31 cellular contexts compared by ENCODE assay signal in the genomic region with DNA sequence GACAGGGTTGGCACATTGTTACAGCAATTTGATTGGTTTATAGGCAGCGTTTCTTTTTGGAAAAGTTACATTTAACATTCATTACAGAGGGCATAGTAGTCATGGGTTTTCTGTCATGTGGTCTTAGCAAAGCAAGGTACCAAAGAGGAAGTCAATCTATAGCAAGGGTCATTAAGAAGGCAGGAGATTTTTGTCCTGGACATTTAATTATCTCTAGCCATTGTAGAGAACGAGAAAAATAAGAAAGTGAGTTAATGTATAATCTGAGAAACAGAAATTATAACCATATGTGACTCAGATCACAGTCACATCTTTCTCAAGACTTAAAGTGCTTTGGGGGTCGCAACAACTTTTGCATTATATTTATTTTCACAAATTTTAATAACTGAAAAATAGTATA. TPM values are rescaled to one million over a fixed set of nuclear protein-coding genes. Genes with fewer than 3 reads are reported as not detected.
A peak's percentile ranks its signal among the peaks of the same experiment; 100 is the strongest.
DNase-seq lines count a peak whose midpoint lies in the region; ATAC-seq, FAIRE-seq and TF ChIP-seq lines count a peak whose summit lies in the region.
"Had no signal": no experiment of that assay in that cellular context is flagged by ENCODE, and none has a peak within 500 bp of the region (broad histone marks: within the 10 kb centered on the region; RNA-seq: fewer than 3 reads in every experiment).

No MANE protein-coding gene starts in this region.

- CTCF ChIA-PET in MCF 10A (lab: Yijun Ruan, JAX) = no interaction called here
- CTCF ChIA-PET in K562 (lab: Yijun Ruan, JAX; ENCODE audit: low intra/inter-chr PET ratio) = no interaction called here

- H3K79me2 ChIP-seq in K562 (ENCODE audit: control insufficient read depth, insufficient read depth, low read length) = peaks cover 14% of the 10 kb centered on the region

- ATAC-seq in K562 (no peak), HG03095 (IDR thresholded peaks at IDR 0.05; ENCODE audit: unreplicated experiment) (no peak)
- ATAC-seq: gastroesophageal sphincter; naive thymus-derived CD4-positive, alpha-beta T cell; stimulated activated effector memory CD8-positive, alpha-beta T cell treated with anti-CD3 and anti-CD28 coated beads, Interleukin-12 subunit alpha, Interleukin-12 subunit beta, amount 100 ng/mL, for 72 hours had no signal

- H3K4me1 Mint-ChIP-seq in MCF 10A (ENCODE audit: insufficient read depth, unreplicated experiment) = peaks cover 51% of the 10 kb centered on the region
- H3K4me1 Mint-ChIP-seq in mesothelial cell of epicardium = peaks cover 70% of the 10 kb centered on the region
- H3K4me1 Mint-ChIP-seq: activated CD4-positive, alpha-beta memory T cell treated with anti-CD3 and anti-CD28 coated beads, Interleukin-2, amount 10 ng/mL, durations not matched to agents 7 days and 5 days; CD4-positive, alpha-beta memory T cell; naive thymus-derived CD4-positive, alpha-beta T cell had no signal

- FAIRE-seq in K562 (lab: Jason Lieb, UNC) = no peak
- FAIRE-seq: H1 had no signal

- no peaks in the 10 kb centered on the region for H3K9me1 ChIP-seq in K562 (ENCODE audit: control insufficient read depth, insufficient read depth, low read length)

- H3K27ac ChIP-seq in breast epithelium = no peak overlapping the region
- no peak overlapping the region for H3K27ac ChIP-seq in K562 (ENCODE audit: extremely low read depth, low read depth, low read length)
- H3K27ac ChIP-seq: gastroesophageal sphincter, SJCRH30 had no signal

- no peak overlapping the region for H3K4me2 ChIP-seq in K562 (ENCODE audit: insufficient read depth, low read length)

- TF ChIP-seq POLR2A in breast epithelium (IDR thresholded peaks at IDR 0.05) (no peak), K562 (conservative IDR thresholded peaks at IDR 0.05) (no peak)

- POLR2A ChIA-PET in MCF 10A (lab: Yijun Ruan, JAX) = no interaction called here
- POLR2A ChIA-PET in K562 (lab: Yijun Ruan, JAX) = no interaction called here

- H3K27me3 ChIP-seq in breast epithelium (no peaks in the 10 kb centered on the region), K562 (ENCODE audit: control insufficient read depth in 2 of 2, insufficient read depth in 2 of 2, low read length in 2 of 2) (no peaks in the 10 kb centered on the region)
- H3K27me3 ChIP-seq: gastroesophageal sphincter, Peyer's patch, SJCRH30 had no signal

- TF ChIP-seq EP300 in K562 (IDR thresholded peaks at IDR 0.05; ENCODE audit: low read length) = no peak

- 63% methylated on average over 3 of the region's 3 CpGs for WGBS in K562 (ENCODE audit: insufficient coverage, low coverage, missing lambda C conversion rate)

- intact Hi-C loops in MCF 10A (cut with micrococcal nuclease) (no loop called here), breast epithelium (cut with DNase I; ENCODE audit: low total_unique reads) (no loop called here), K562 (cut with micrococcal nuclease) (no loop called here)

- H3K27me3 Mint-ChIP-seq in MCF 10A (ENCODE audit: insufficient read depth, unreplicated experiment) = no peaks in the 10 kb centered on the region
- H3K27me3 Mint-ChIP-seq in mesothelial cell of epicardium (ENCODE audit: low read depth) = no peaks in the 10 kb centered on the region

- no peak for TF ChIP-seq CTCF in MCF 10A (IDR thresholded peaks at IDR 0.05; ENCODE audit: unreplicated experiment)
- no peak for TF ChIP-seq CTCF in breast epithelium (IDR thresholded peaks at IDR 0.05)
- TF ChIP-seq CTCF in K562 (IDR thresholded peaks at IDR 0.05 in 2 of 3, conservative IDR thresholded peaks at IDR 0.05 in 1 of 3; ENCODE audit: insufficient read depth in 2 of 3, low read depth in 1 of 3, low read length in 3 of 3) = no peak
- no peak for TF ChIP-seq CTCF in mesothelial cell of epicardium (IDR thresholded peaks at IDR 0.05; ENCODE audit: unreplicated experiment)
- no peak for TF ChIP-seq CTCF in GM10266 (IDR thresholded peaks at IDR 0.05; ENCODE audit: control insufficient read depth, insufficient read depth, low read depth, missing control alignments)

- H3K4me3 ChIP-seq in breast epithelium (no peak overlapping the region), K562 (no peak overlapping the region)
- H3K4me3 ChIP-seq: coronary artery, gastroesophageal sphincter, Peyer's patch, SJCRH30 had no signal

- no peaks in the 10 kb centered on the region for H4K20me1 ChIP-seq in K562 (replicated peaks; ENCODE audit: control insufficient read depth, insufficient read depth, low read length)

- in situ Hi-C loops in K562 (cut with MboI) = no loop called here

- H2AFZ ChIP-seq in K562 (ENCODE audit: low read depth, low read length) = no peak overlapping the region

- BruUV-seq in MCF 10A (replicated peaks; lab: Mats Ljungman, UMichigan) (no TSS peak), K562 (replicated peaks; lab: Mats Ljungman, UMichigan) (no TSS peak)

- H3K27ac Mint-ChIP-seq in MCF 10A (ENCODE audit: low read depth, unreplicated experiment) (peak overlapping the region; percentile 93), mesothelial cell of epicardium (peak overlapping the region; percentile 89)
- H3K27ac Mint-ChIP-seq: activated CD4-positive, alpha-beta memory T cell treated with anti-CD3 and anti-CD28 coated beads, Interleukin-2, amount 10 ng/mL, durations not matched to agents 7 days and 5 days; CD4-positive, alpha-beta memory T cell; naive thymus-derived CD4-positive, alpha-beta T cell; stimulated activated effector memory CD8-positive, alpha-beta T cell treated with anti-CD3 and anti-CD28 coated beads, Interleukin-12 subunit alpha, Interleukin-12 subunit beta, amount 100 ng/mL, for 72 hours had no signal

- no peak overlapping the region for H3K9ac ChIP-seq in K562 (ENCODE audit: insufficient read depth in 1 of 2, low read depth in 2 of 2, low read length in 2 of 2)

- no peak for DNase-seq in MCF 10A (ENCODE audit: unreplicated experiment)
- no peak for DNase-seq in breast epithelium (ENCODE audit: low spot score in 2 of 2)
- no peak for DNase-seq in K562 (ENCODE audit: extremely low read depth in 1 of 4, low spot score in 3 of 4)
- DNase-seq in mesothelial cell of epicardium (ENCODE audit: low spot score in 2 of 2, unreplicated experiment in 2 of 2) = no peak
- DNase-seq in NCI-H146 (lab: John Stamatoyannopoulos, UW) = no peak
- DNase-seq in HUDEP-2 (lab: John Stamatoyannopoulos, UW; ENCODE audit: unreplicated experiment in 76 of 76) = no peak
- no peak for DNase-seq in GM10266 (ENCODE audit: extremely low spot score)
- DNase-seq: 8988T; activated CD4-positive, alpha-beta memory T cell treated with anti-CD3 and anti-CD28 coated beads, Interleukin-2, amount 10 ng/mL, durations not matched to agents 7 days and 5 days; activated CD4-positive, CD25-positive, alpha-beta regulatory T cell treated with anti-CD3 and anti-CD28 coated beads, Interleukin-2, amount 50 U/mL, for 72 hours; activated CD8-positive, alpha-beta memory T cell treated with anti-CD3 and anti-CD28 coated beads, Interleukin-2, amount 50 U/mL, for 48 hours; activated naive CD4-positive, alpha-beta T cell treated with anti-CD3 and anti-CD28 coated beads, Interleukin-2, amount 50 U/mL, for 16 hours; AML-193; CD4-positive, alpha-beta memory T cell; DMS153; hippocampal formation; midbrain; naive thymus-derived CD4-positive, alpha-beta T cell; NCI-H1092 treated with DMSO at 0.1 percent for 48 hours; NCI-H1930; NCI-H524; Peyer's patch; SJCRH30; stimulated activated CD4-positive, alpha-beta T cell treated with anti-CD3 and anti-CD28 coated beads, Interleukin-4, amount 100 ng/mL, for 1 hour; substantia nigra had no signal

- H3K9me3 Mint-ChIP-seq in MCF 10A (ENCODE audit: unreplicated experiment) = no peaks in the 10 kb centered on the region
- H3K9me3 Mint-ChIP-seq in mesothelial cell of epicardium = no peaks in the 10 kb centered on the region
- H3K9me3 Mint-ChIP-seq: activated CD4-positive, alpha-beta memory T cell treated with anti-CD3 and anti-CD28 coated beads, Interleukin-2, amount 10 ng/mL, durations not matched to agents 7 days and 5 days; CD4-positive, alpha-beta memory T cell; naive thymus-derived CD4-positive, alpha-beta T cell; stimulated activated effector memory CD8-positive, alpha-beta T cell treated with anti-CD3 and anti-CD28 coated beads, Interleukin-12 subunit alpha, Interleukin-12 subunit beta, amount 100 ng/mL, for 72 hours had no signal

- H3K9me3 ChIP-seq in breast epithelium (no peaks in the 10 kb centered on the region), K562 (replicated peaks; ENCODE audit: control insufficient read depth, insufficient read depth, low read depth, low read length) (no peaks in the 10 kb centered on the region)
- H3K9me3 ChIP-seq: gastroesophageal sphincter, Peyer's patch, SJCRH30 had no signal

- H3K36me3 Mint-ChIP-seq in MCF 10A (ENCODE audit: insufficient read depth, unreplicated experiment) = no peaks in the 10 kb centered on the region
- peaks cover 5% of the 10 kb centered on the region for H3K36me3 Mint-ChIP-seq in mesothelial cell of epicardium
- H3K36me3 Mint-ChIP-seq: CD4-positive, alpha-beta memory T cell; naive thymus-derived CD4-positive, alpha-beta T cell; stimulated activated effector memory CD8-positive, alpha-beta T cell treated with anti-CD3 and anti-CD28 coated beads, Interleukin-12 subunit alpha, Interleukin-12 subunit beta, amount 100 ng/mL, for 72 hours had no signal

- H3K4me3 Mint-ChIP-seq in MCF 10A (ENCODE audit: unreplicated experiment) (no peak overlapping the region), mesothelial cell of epicardium (no peak overlapping the region)
- H3K4me3 Mint-ChIP-seq: activated CD4-positive, alpha-beta memory T cell treated with anti-CD3 and anti-CD28 coated beads, Interleukin-2, amount 10 ng/mL, durations not matched to agents 7 days and 5 days; CD4-positive, alpha-beta memory T cell; naive thymus-derived CD4-positive, alpha-beta T cell; stimulated activated effector memory CD8-positive, alpha-beta T cell treated with anti-CD3 and anti-CD28 coated beads, Interleukin-12 subunit alpha, Interleukin-12 subunit beta, amount 100 ng/mL, for 72 hours had no signal

- H3K36me3 ChIP-seq in breast epithelium = no peaks in the 10 kb centered on the region
- no peaks in the 10 kb centered on the region for H3K36me3 ChIP-seq in K562 (ENCODE audit: control insufficient read depth, insufficient read depth, low read length)
- H3K36me3 ChIP-seq: gastroesophageal sphincter, Peyer's patch, SJCRH30 had no signal

- H3K4me1 ChIP-seq in breast epithelium (peaks cover 0 to 17% of the 10 kb centered on the region in 2 donors), K562 (replicated peaks in 1 of 2; ENCODE audit: control insufficient read depth in 2 of 2, insufficient read depth in 2 of 2, low read length in 2 of 2) (peaks cover 16 to 43% of the 10 kb centered on the region in 2 experiments)

- no peak for TF ChIP-seq RAD21 in K562 (CRISPR knock-in tag; conservative IDR thresholded peaks at IDR 0.05 in 1 of 2, IDR thresholded peaks at IDR 0.05 in 1 of 2)

RNA-seq across cellular contexts. Expression of a gene that starts 47.4 kb away (rescaled TPM):
- total RNA-seq in MCF 10A (2022) = 69.5 and 92.6 TPM in 2 replicates
- 100 to 1,000 TPM in 1 of 3 donors, 10 to 100 TPM in 2; 27.2 to 266 (median 81.3) TPM for total RNA-seq in breast epithelium
- 22.0 and 54.6 TPM in 2 replicates for total RNA-seq in K562 (2011; cell fraction: chromatin; rRNA removed; ENCODE audit: low replicate concordance)
- total RNA-seq in K562 (2011; cell fraction: nucleolus; rRNA removed) = 15.3 and 21.8 TPM in 2 replicates
- total RNA-seq in K562 (2011; cell fraction: nucleoplasm; rRNA removed) = 31.1 and 46.6 TPM in 2 replicates
- 122 and 126 TPM in 2 replicates for total RNA-seq in K562 (2014; rRNA removed)
- total RNA-seq in K562 (2014; rRNA removed; fragmentation: Illumina TruSeq; extraction: Trizol) = 70.2 and 71.7 TPM in 2 replicates
- 56.3 and 61.5 TPM in 2 replicates for total RNA-seq in K562 (2015; rRNA removed; fragmentation: Illumina TruSeq; extraction: Trizol)
- total RNA-seq in K562 (2021) = 74.0 and 75.7 TPM in 2 replicates
- 124 TPM in 2 replicates for polyA plus RNA-seq in K562 (2011; rRNA removed)
- polyA plus RNA-seq in K562 (2011; cell fraction: cytosol; rRNA removed) = 102 and 124 TPM in 2 replicates
- 44.4 and 63.0 TPM in 2 replicates for polyA plus RNA-seq in K562 (2011; cell fraction: nucleus; rRNA removed)
- polyA plus RNA-seq in K562 (2012) = 55.0 and 126 TPM in 2 replicates
- 97.4 and 103 TPM in 2 replicates for polyA plus RNA-seq in K562 (2014; fragmentation: Illumina TruSeq; extraction: Trizol)
- 10 to 100 TPM; 12.9 to 17.1 TPM for polyA plus RNA-seq in K562 (2014; fragmentation: Nextera tagmentation; extraction: Ambion mirVana)
- polyA plus RNA-seq in K562 (2014; rRNA removed) = 148 and 149 TPM in 2 replicates
- 92.2 and 93.3 TPM in 2 replicates for polyA minus RNA-seq in K562 (2011; rRNA and poly(A)+ RNA removed)
- 28.4 and 31.1 TPM in 2 replicates for polyA minus RNA-seq in K562 (2011; cell fraction: cytosol; rRNA and poly(A)+ RNA removed)
- polyA minus RNA-seq in K562 (2011; cell fraction: nucleus; rRNA and poly(A)+ RNA removed) = 21.4 and 41.2 TPM in 2 replicates
- total RNA-seq in mesothelial cell of epicardium = 200 to 212 TPM (median 209 TPM) in 3 replicates
- total RNA-seq: activated CD4-positive, alpha-beta memory T cell treated with anti-CD3 and anti-CD28 coated beads, Interleukin-2, amount 10 ng/mL, durations not matched to agents 7 days and 5 days; SJCRH30; T-helper 1 cell treated with Interleukin-12 subunit alpha and Interleukin-12 subunit beta and Interleukin-4 antibody, amounts not matched to agents 30 ng/mL and 1 ng/mL, for 36 hours had no signal
